20 cellular contexts compared by ENCODE assay signal in genomic region chr22:45651931-45652528, GRCh38.
"Had no signal": no experiment of that assay in that cellular context is flagged by ENCODE, and none has a peak within 500 bp of the region (broad histone marks: within the 10 kb centered on the region; RNA-seq: fewer than 3 reads in every experiment).

No MANE protein-coding gene starts in this region.

- H3K4me2 ChIP-seq: KMS-11 had no signal

- H3K9ac ChIP-seq: KMS-11 had no signal

- H3K36me3 ChIP-seq: SJSA1 had no signal

- H3K27ac ChIP-seq: KMS-11, SJSA1, SK-N-MC had no signal

- H3K27me3 ChIP-seq: SJSA1 had no signal

- DNase-seq: Kasumi-1, MM.1S, NCI-H1092 treated with DMSO at 0.1 percent for 48 hours, NCI-H1436, NCI-H187, NCI-H2029, NCI-H2081 treated with DMSO at 0.1 percent for 48 hours, NCI-H2171, NCI-H226, NCI-H446, NCI-H510A, NCI-H524 treated with DMSO at 0.1 percent for 48 hours, NCI-H69, NCI-H774, PC-3, SHP77 treated with DMSO at 0.1 percent for 48 hours had no signal

- H3K4me3 ChIP-seq: K562, SJSA1, SK-N-MC had no signal
